ENCODE assay signal across 22 cellular contexts in genomic region chr7:80588591-80588990, GRCh38. TPM values are rescaled to one million over a fixed set of nuclear protein-coding genes. Genes with fewer than 3 reads are reported as not detected.
DNase-seq lines count a peak whose midpoint lies in the region; ATAC-seq, FAIRE-seq and TF ChIP-seq lines count a peak whose summit lies in the region.
"Had no signal": no experiment of that assay in that cellular context is flagged by ENCODE, and none has a peak within 500 bp of the region (broad histone marks: within the 10 kb centered on the region; RNA-seq: fewer than 3 reads in every experiment).

No MANE protein-coding gene starts in this region.

- H4K5ac ChIP-seq in H1 (ENCODE audit: insufficient read length, low read depth, low read length), result no peak overlapping the region

- TF ChIP-seq RAD21 in H1 (IDR thresholded peaks at IDR 0.05 in 1 of 2, conservative IDR thresholded peaks at IDR 0.05 in 1 of 2; ENCODE audit: low read depth in 2 of 2, low read length in 2 of 2), result no peak

- H2BK5ac ChIP-seq in H1 (ENCODE audit: low read depth, low read length), result no peak overlapping the region

- DNase-seq in EH (ENCODE audit: low read depth) (peak; percentile 46), M059J (ENCODE audit: low read depth) (peak; percentile 63), H1 (ENCODE audit: low read depth in 1 of 2, low spot score in 2 of 2) (no peak), psoas muscle (no peak), medulla oblongata (ENCODE audit: extremely low spot score) (no peak), retina (no peak), Karpas-422 (no peak)
- DNase-seq in stimulated activated CD4-positive, alpha-beta T cell treated with anti-CD3 and anti-CD28 coated beads, Interleukin-2, amount 100 ng/mL, for 48 hours, result no peak
- DNase-seq: activated B cell treated with CpG ODN at 0.5 μM for 24 hours; activated CD8-positive, alpha-beta T cell treated with anti-CD3 and anti-CD28 coated beads, Interleukin-2, amount 10 ng/mL, durations not matched to agents 7 days and 5 days; activated naive CD4-positive, alpha-beta T cell treated with Interleukin-2 at 50 U/mL for 16 hours; activated T-cell treated with anti-CD3 and anti-CD28 coated beads, Interleukin-2, amount 50 U/mL, for 1 hour; Caco-2; cerebellar nuclear complex; effector CD4-positive, alpha-beta T cell; NCI-H1930; NCI-H2227 treated with DMSO at 0.1 percent for 48 hours; Peyer's patch; stimulated activated CD4-positive, alpha-beta T cell treated with anti-CD3 and anti-CD28 coated beads, Interleukin-4, amount 100 ng/mL, for 24 hours; stimulated activated naive CD8-positive, alpha-beta T cell treated with anti-CD3 and anti-CD28 coated beads, Interleukin-15, amount 100 ng/mL, for 72 hours had no signal

- H2BK12ac ChIP-seq in H1 (ENCODE audit: low read depth, low read length), result no peak overlapping the region

- no peak overlapping the region for H3K18ac ChIP-seq in H1 (ENCODE audit: extremely low read depth, low read length)

- TF ChIP-seq POLR2A in H1 (IDR thresholded peaks at IDR 0.05; ENCODE audit: control extremely low read depth in 1 of 2, low read depth in 2 of 2, low read length in 2 of 2), result no peak

- no peaks in the 10 kb centered on the region for H3K27me3 ChIP-seq in H1 (replicated peaks in 1 of 4; ENCODE audit: control insufficient read depth in 3 of 4, extremely low read depth in 1 of 4, insufficient read depth in 3 of 4, low read length in 3 of 4)
- no peaks in the 10 kb centered on the region for H3K27me3 ChIP-seq in psoas muscle (ENCODE audit: insufficient read depth in 3 of 3, low read length in 2 of 3)
- H3K27me3 ChIP-seq in Karpas-422 (ENCODE audit: low read length), result no peaks in the 10 kb centered on the region
- H3K27me3 ChIP-seq: neural progenitor cell, Peyer's patch had no signal

- H4K91ac ChIP-seq in H1 (replicated peaks; ENCODE audit: insufficient read length, low read length), result no peak overlapping the region

- H3K14ac ChIP-seq in H1 (ENCODE audit: insufficient read length), result no peak overlapping the region

- H3K9me3 ChIP-seq in H1 (ENCODE audit: insufficient read depth in 2 of 2, low read depth in 1 of 2, low read length in 1 of 2) (no peaks in the 10 kb centered on the region), psoas muscle (no peaks in the 10 kb centered on the region), Karpas-422 (ENCODE audit: low read length) (peaks cover 28% of the 10 kb centered on the region)
- H3K9me3 ChIP-seq: Caco-2, Peyer's patch had no signal

- no peak overlapping the region for H3K4me3 ChIP-seq in H1 (ENCODE audit: extremely low read depth in 1 of 4, insufficient read depth in 2 of 4, low read depth in 3 of 4, low read length in 4 of 4)
- H3K4me3 ChIP-seq in psoas muscle, result no peak overlapping the region
- H3K4me3 ChIP-seq in Karpas-422 (ENCODE audit: low read length), result no peak overlapping the region
- H3K4me3 ChIP-seq: neural progenitor cell, Peyer's patch had no signal

- H2AFZ ChIP-seq in H1 (ENCODE audit: low read length) (no peak overlapping the region), Karpas-422 (ENCODE audit: low read length) (no peak overlapping the region)
- H2AFZ ChIP-seq: neural progenitor cell had no signal

- H3K79me1 ChIP-seq in H1 (ENCODE audit: low read depth, low read length), result no peaks in the 10 kb centered on the region

- no peaks in the 10 kb centered on the region for H3K23me2 ChIP-seq in H1 (ENCODE audit: low read depth, low read length)

- TF ChIP-seq CTCF in H1 (IDR thresholded peaks at IDR 0.05; ENCODE audit: control extremely low read depth in 1 of 3, insufficient read depth in 1 of 3, low read depth in 1 of 3, low read length in 3 of 3) (no peak), psoas muscle (IDR thresholded peaks at IDR 0.05) (no peak)

- no peak overlapping the region for H3K23ac ChIP-seq in H1 (ENCODE audit: insufficient read length)

- H3K27ac ChIP-seq in H1 (ENCODE audit: low read depth, low read length) (no peak overlapping the region), psoas muscle (peak overlapping the region; percentile 1), Karpas-422 (ENCODE audit: low read length) (no peak overlapping the region)
- H3K27ac ChIP-seq: neural progenitor cell, Peyer's patch had no signal

- no peak overlapping the region for H2BK15ac ChIP-seq in H1 (ENCODE audit: low read length)

- H3K79me2 ChIP-seq in H1 (ENCODE audit: control insufficient read depth in 1 of 2, insufficient read depth in 2 of 2, low read length in 2 of 2) (no peaks in the 10 kb centered on the region), Karpas-422 (ENCODE audit: low read length) (no peaks in the 10 kb centered on the region)

- CTCF ChIA-PET in H1 (lab: Charles Lee; ENCODE audit: partially characterized antibody), result interaction anchor here (1.6 kb wide), 1 partner anchor 30 kb away, joined by 4 read pairs; no protein-coding TSS in a partner anchor

- WGBS in H1 (ENCODE audit: extremely low coverage in 1 of 2, insufficient coverage in 1 of 2, insufficient read length in 1 of 2, insufficient replicate concordance in 2 of 2, low coverage in 1 of 2, low lambda C conversion rate in 2 of 2, missing lambda C conversion rate in 1 of 2), 2 experiments, result 77% methylated on average over 3 of the region's 3 CpGs; no CpG with 5 or more reads in 1 of the 2 experiments
- WGBS in psoas muscle, 3 donors, result 74 to 77% (median 75%) methylated on average over 3 of the region's 3 CpGs

- no peaks in the 10 kb centered on the region for H3K4me1 ChIP-seq in H1 (replicated peaks in 1 of 4; ENCODE audit: control insufficient read depth in 3 of 4, insufficient read depth in 4 of 4, low read length in 3 of 4)
- peaks cover 27% of the 10 kb centered on the region for H3K4me1 ChIP-seq in psoas muscle
- no peaks in the 10 kb centered on the region for H3K4me1 ChIP-seq in Karpas-422 (ENCODE audit: low read length)
- H3K4me1 ChIP-seq: neural progenitor cell, Peyer's patch had no signal

- FAIRE-seq in H1 (lab: Jason Lieb, UNC), result no peak

- H2AK5ac ChIP-seq in H1 (ENCODE audit: low read depth, low read length), result no peak overlapping the region

- H3K4me2 ChIP-seq in H1 (ENCODE audit: insufficient read depth in 1 of 2, low read depth in 2 of 2, low read length in 2 of 2), result no peak overlapping the region
- no peak overlapping the region for H3K4me2 ChIP-seq in Karpas-422 (ENCODE audit: low read depth, low read length, poor library complexity, severe bottlenecking)
- H3K4me2 ChIP-seq: neural progenitor cell had no signal

- H3K9ac ChIP-seq in H1 (replicated peaks in 1 of 4; ENCODE audit: extremely low read depth in 1 of 4, low read depth in 3 of 4, low read length in 3 of 4) (no peak overlapping the region), Karpas-422 (ENCODE audit: low read length) (no peak overlapping the region)
- H3K9ac ChIP-seq: neural progenitor cell had no signal

- no peak overlapping the region for H4K8ac ChIP-seq in H1 (ENCODE audit: extremely low read depth, insufficient read depth, low read length)

- no peaks in the 10 kb centered on the region for H3K9me2 ChIP-seq in Karpas-422 (replicated peaks; ENCODE audit: insufficient read depth, low read length)

- no peak overlapping the region for H3K56ac ChIP-seq in H1 (replicated peaks; ENCODE audit: insufficient read length, low read depth, low read length)

- TF ChIP-seq EP300 in H1 (IDR thresholded peaks at IDR 0.05; ENCODE audit: borderline replicate concordance in 1 of 2, low read depth in 2 of 2, low read length in 2 of 2), result no peak

- peak in 1 of 4 donors; percentile 56 for ATAC-seq in psoas muscle
- ATAC-seq: activated CD8-positive, alpha-beta T cell treated with anti-CD3 and anti-CD28 coated beads, Interleukin-2, amount 10 ng/mL, durations not matched to agents 7 days and 5 days; stimulated activated naive CD8-positive, alpha-beta T cell treated with anti-CD3 and anti-CD28 coated beads, Interleukin-15, amount 100 ng/mL, for 72 hours had no signal

- H4K20me1 ChIP-seq in H1 (replicated peaks in 1 of 2; ENCODE audit: control insufficient read depth in 1 of 2, insufficient read depth in 2 of 2, low read length in 2 of 2) (no peaks in the 10 kb centered on the region), Karpas-422 (ENCODE audit: insufficient read depth, low read depth, low read length) (no peaks in the 10 kb centered on the region)

- no peak overlapping the region for H2BK120ac ChIP-seq in H1 (replicated peaks; ENCODE audit: low read depth, low read length)

- POLR2A ChIA-PET in H1 (lab: Charles Lee; ENCODE audit: partially characterized antibody), result no interaction called here

- H3K36me3 ChIP-seq in H1 (ENCODE audit: control insufficient read depth in 2 of 4, insufficient read depth in 4 of 4, low read length in 3 of 4) (no peaks in the 10 kb centered on the region), psoas muscle (ENCODE audit: insufficient read depth in 1 of 2, low read depth in 1 of 2) (no peaks in the 10 kb centered on the region), Karpas-422 (ENCODE audit: insufficient read depth, low read length) (no peaks in the 10 kb centered on the region)
- H3K36me3 ChIP-seq: neural progenitor cell, Peyer's patch had no signal

- intact Hi-C loops in psoas muscle (cut with DNase I), result no loop called here

- no peak overlapping the region for H2BK20ac ChIP-seq in H1 (ENCODE audit: low read length)

- H3K4ac ChIP-seq in H1 (replicated peaks; ENCODE audit: insufficient read length, low read depth, low read length), result no peak overlapping the region

TF ChIP-seq in H1, 55 proteins besides CTCF, POLR2A, EP300 and RAD21:
- no peak for TF ChIP-seq SAP30 (IDR thresholded peaks at IDR 0.05; ENCODE audit: insufficient read depth, insufficient replicate concordance, low read length)
- peak; percentile 64; the same call in 1 of the 2 replicates for TF ChIP-seq BACH1 (IDR thresholded peaks at IDR 0.05; ENCODE audit: low read length)
- TF ChIP-seq MAFK (IDR thresholded peaks at IDR 0.05; ENCODE audit: low read depth, low read length), result peak; percentile 29; the same call in 1 of the 2 replicates
- no peak for TF ChIP-seq ATF3 (IDR thresholded peaks at IDR 0.05; ENCODE audit: insufficient read depth, low read depth, low read length)

RNA-seq across cellular contexts. Expression of gene CD36, which starts 49.9 kb away (rescaled TPM):
- total RNA-seq in M059J (2014; rRNA removed; shearing (Covaris generic)), result 2.0 and 9.4 TPM in 2 replicates
- total RNA-seq in H1 (2021; fragmentation: NEBNext Ultra II Directional; extraction: Animal tissue kit (Norgen Biotek cat#: 25700)), result 0.60 and 1.5 TPM in 2 replicates
- polyA plus RNA-seq in H1 (2011; rRNA removed) (0.13 and 0.33 TPM in 2 replicates), psoas muscle (100 to 1,000 TPM; 166 to 273 (median 171) TPM)
- 0.32 TPM for polyA plus RNA-seq in H1 (2011; cell fraction: cytosol; rRNA removed)
- 0.33 TPM for polyA plus RNA-seq in H1 (2011; cell fraction: nucleus; rRNA removed)
- polyA plus RNA-seq in H1 (2012, experiment 1 of 2), result 0.68 to 2.3 TPM (median 1.5 TPM) in 4 replicates
- 0.37 TPM for polyA plus RNA-seq in H1 (2012, experiment 2 of 2)
- 0.32 TPM for polyA plus RNA-seq in H1 (2013, experiment 1 of 2)
- 0.46 TPM for polyA plus RNA-seq in H1 (2013, experiment 2 of 2)
- 0.66 and 3.1 TPM in 2 replicates for polyA minus RNA-seq in H1 (2011; rRNA and poly(A)+ RNA removed)
- not detected for polyA minus RNA-seq in H1 (2011; cell fraction: cytosol; rRNA and poly(A)+ RNA removed)
- polyA minus RNA-seq in H1 (2011; cell fraction: nucleus; rRNA and poly(A)+ RNA removed), result 0.50 TPM
- 100 to 1,000 TPM; 149 to 662 (median 240) TPM for total RNA-seq in psoas muscle
- total RNA-seq in Karpas-422 (2014; rRNA removed; shearing (Covaris generic); ENCODE audit: low replicate concordance), result not detected in 2 replicates
- total RNA-seq: activated CD8-positive, alpha-beta T cell treated with anti-CD3 and anti-CD28 coated beads, Interleukin-2, amount 10 ng/mL, durations not matched to agents 7 days and 5 days; Caco-2; Daoy had no signal

Comparison
In these comparisons a context has a peak if more than half of its experiments do, and no peak if none do; other contexts are left out.
1. DNase-seq: peak in EH (single experiment) and M059J (single experiment); none in H1 (0 of 2), psoas muscle (0 of 2), medulla oblongata (single experiment), retina (single experiment), Karpas-422 (single experiment) and stimulated activated CD4-positive, alpha-beta T cell treated with anti-CD3 and anti-CD28 coated beads, Interleukin-2, amount 100 ng/mL, for 48 hours (0 of 2).
2. RNA of gene CD36, which starts 49.9 kb away (total RNA-seq): 149 to 662 TPM in psoas muscle; 2.0 to 9.4 TPM in M059J, 0.60 to 1.5 TPM in H1 and not detected in Karpas-422; every median in the first group is over 10 times any median in the second.